10 cellular contexts compared by ENCODE assay signal in the genomic region with DNA sequence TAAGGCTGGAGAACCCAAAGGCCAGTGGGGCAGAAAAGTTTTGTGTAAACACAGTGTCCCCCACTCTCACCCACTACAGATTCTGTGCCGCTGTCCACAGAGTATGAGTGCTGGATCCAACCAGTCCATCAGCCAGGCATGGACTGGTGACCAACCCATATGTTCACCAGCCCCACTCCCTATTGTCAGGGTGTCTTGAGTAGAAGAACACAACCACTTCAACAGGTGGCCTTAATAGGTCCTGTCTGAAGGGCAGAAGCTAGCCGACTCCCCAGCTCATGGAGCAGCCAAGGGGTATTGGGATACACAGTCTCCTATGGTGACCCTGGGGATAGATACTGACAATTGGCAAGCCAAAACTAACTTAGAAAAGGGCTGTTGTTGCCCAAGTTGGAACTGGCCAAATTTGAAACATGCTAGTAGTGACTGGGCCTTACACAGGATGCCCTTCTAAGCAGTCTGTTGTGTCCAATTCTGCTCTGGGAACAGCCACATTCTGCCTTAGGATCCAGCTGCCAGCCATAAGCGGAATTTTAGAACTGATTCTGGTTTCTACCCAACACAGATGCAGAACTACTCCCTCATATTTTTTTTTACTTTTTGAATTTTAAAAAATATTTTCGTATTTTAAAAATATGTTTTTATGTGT. TPM values are rescaled to one million over a fixed set of nuclear protein-coding genes. Genes with fewer than 3 reads are reported as not detected.
A peak's percentile ranks its signal among the peaks of the same experiment; 100 is the strongest.
DNase-seq lines count a peak whose midpoint lies in the region; ATAC-seq and TF ChIP-seq lines count a peak whose summit lies in the region.
"Had no signal": no experiment of that assay in that cellular context is flagged by ENCODE, and none has a peak within 500 bp of the region (broad histone marks: within the 10 kb centered on the region; RNA-seq: fewer than 3 reads in every experiment).

No MANE protein-coding gene starts in this region.

- H4K20me1 ChIP-seq in HCT116 (ENCODE audit: insufficient read depth): no peaks in the 10 kb centered on the region

- 86 to 97% methylated on average over 4 of the region's 4 CpGs for WGBS in body of pancreas, 2 donors

- no peak for TF ChIP-seq POLR2A in HCT116 (IDR thresholded peaks at IDR 0.05; ENCODE audit: borderline replicate concordance, extremely low read depth, insufficient read depth, insufficient read length)
- TF ChIP-seq POLR2A in body of pancreas (IDR thresholded peaks at IDR 0.05): no peak

- RAD21 ChIA-PET in HCT116 (lab: Charles Lee; ENCODE audit: low non-redundant PET in 1 of 2, low total read pairs in 2 of 2, uncharacterized antibody in 2 of 2, unreplicated experiment in 2 of 2): no interaction called here

- H3K4me1 ChIP-seq in A673 (ENCODE audit: insufficient read depth, low read length, poor library complexity, severe bottlenecking) (peaks cover 21% of the 10 kb centered on the region), HCT116 (ENCODE audit: control insufficient read depth in 1 of 2, insufficient read depth in 2 of 2, low read length in 2 of 2) (peaks cover 24 to 31% of the 10 kb centered on the region in 2 experiments), body of pancreas (peaks cover 18% of the 10 kb centered on the region)

- TF ChIP-seq CTCF in A673 (conservative IDR thresholded peaks at IDR 0.05; ENCODE audit: low read depth, low read length) (no peak), HCT116 (IDR thresholded peaks at IDR 0.05 in 2 of 3, conservative IDR thresholded peaks at IDR 0.05 in 1 of 3; ENCODE audit: borderline replicate concordance in 1 of 3, insufficient read depth in 1 of 3, low read depth in 2 of 3, low read length in 2 of 3) (no peak), body of pancreas (IDR thresholded peaks at IDR 0.05) (no peak)

- DNase-seq in A673 (ENCODE audit: low spot score): peak; percentile 33
- no peak for DNase-seq in HCT116 (ENCODE audit: low read depth, low spot score)
- DNase-seq in body of pancreas: no peak
- DNase-seq in myocyte (ENCODE audit: low read depth): peak; percentile 59
- no peak for DNase-seq in stimulated activated CD8-positive, alpha-beta memory T cell treated with anti-CD3 and anti-CD28 coated beads, Interleukin-4, amount 100 ng/mL, for 48 hours
- DNase-seq in NCI-H187 treated with DMSO at 0.1 percent for 48 hours (lab: John Stamatoyannopoulos, UW): no peak
- DNase-seq in activated CD4-positive, alpha-beta T cell treated with anti-CD3 and anti-CD28 coated beads, Interleukin-2, amount 50 U/mL, for 4 hours: no peak
- DNase-seq: KG1 had no signal

- H3K4me3 ChIP-seq in A673 (ENCODE audit: low read depth, low read length, poor library complexity, severe bottlenecking) (no peak overlapping the region), HCT116 (replicated peaks in 1 of 2; ENCODE audit: low read depth in 1 of 2, low read length in 2 of 2) (no peak overlapping the region), body of pancreas (no peak overlapping the region)

- CTCF ChIA-PET in A673 (lab: Charles Lee): interaction anchor here (1.0 kb wide), 1 partner anchor 32 kb away, joined by 4 read pairs; no protein-coding TSS in a partner anchor
- CTCF ChIA-PET in HCT116 (lab: Charles Lee): interaction anchor here (0.9 kb wide), 1 partner anchor 35 kb away, joined by 3 read pairs; no protein-coding TSS in a partner anchor

- no peak overlapping the region for H2AFZ ChIP-seq in HCT116 (ENCODE audit: low read depth, low read length, poor library complexity, severe bottlenecking)

- peak; percentile 36 for ATAC-seq in HCT116
- ATAC-seq in body of pancreas: no peak
- ATAC-seq in GM18868 (IDR thresholded peaks at IDR 0.05; ENCODE audit: unreplicated experiment): no peak

- H3K27ac ChIP-seq in A673 (ENCODE audit: low read depth, low read length, poor library complexity, severe bottlenecking): no peak overlapping the region
- H3K27ac ChIP-seq in HCT116 (ENCODE audit: low read depth, low read length): peak overlapping the region; percentile 38
- H3K27ac ChIP-seq in body of pancreas: peak overlapping the region in 3 of 4 donors; percentile 6 to 34 (median 33)

- peak overlapping the region; percentile 7; the same call in 1 of the 2 replicates for H3K4me2 ChIP-seq in HCT116 (ENCODE audit: low read length)

- no peaks in the 10 kb centered on the region for H3K9me2 ChIP-seq in HCT116 (ENCODE audit: insufficient read depth)

- BruUV-seq in A673 (replicated peaks; lab: Mats Ljungman, UMichigan): no TSS peak
- no TSS peak for BruUV-seq in HCT116 (replicated peaks; lab: Mats Ljungman, UMichigan)

- POLR2A ChIA-PET in A673 (lab: Charles Lee; ENCODE audit: low non-redundant PET) (interaction anchor here (0.6 kb wide), 1 partner anchor 21 kb away, joined by 3 read pairs; no protein-coding TSS in a partner anchor), HCT116 (lab: Charles Lee) (interaction anchor here (0.8 kb wide), 1 partner anchor 19 kb away, joined by 8 read pairs; a partner anchor contains a TSS)

- H3K36me3 ChIP-seq in A673 (ENCODE audit: insufficient read depth, low read length, poor library complexity, severe bottlenecking) (no peaks in the 10 kb centered on the region), HCT116 (ENCODE audit: control insufficient read depth in 1 of 2, insufficient read depth in 2 of 2, low read length in 2 of 2) (no peaks in the 10 kb centered on the region), body of pancreas (replicated peaks in 1 of 2; ENCODE audit: insufficient read depth in 1 of 2, low read depth in 2 of 2) (no peaks in the 10 kb centered on the region)

- intact Hi-C loops in A673 (cut with micrococcal nuclease; ENCODE audit: unreplicated experiment): no loop called here
- intact Hi-C loops in HCT116 (cut with micrococcal nuclease): no loop called here
- intact Hi-C loops in body of pancreas (cut with DNase I): no loop called here

- TF ChIP-seq RAD21 in HCT116 (IDR thresholded peaks at IDR 0.05; ENCODE audit: low read depth): no peak

- no peaks in the 10 kb centered on the region for H3K79me2 ChIP-seq in HCT116 (ENCODE audit: insufficient read depth, low read length)

- H3K27me3 ChIP-seq in A673 (replicated peaks; ENCODE audit: insufficient read depth, low read depth, low read length, poor library complexity) (no peaks in the 10 kb centered on the region), HCT116 (ENCODE audit: insufficient read depth, low read length) (no peaks in the 10 kb centered on the region), body of pancreas (no peaks in the 10 kb centered on the region)

- H3K9ac ChIP-seq in HCT116 (ENCODE audit: low read length): no peak overlapping the region

- H3K9me3 ChIP-seq in A673 (ENCODE audit: low read depth, low read length, poor library complexity, severe bottlenecking) (no peaks in the 10 kb centered on the region), HCT116 (ENCODE audit: control insufficient read depth in 1 of 2, insufficient read depth in 1 of 2, low read depth in 1 of 2, low read length in 2 of 2) (no peaks in the 10 kb centered on the region), body of pancreas (no peaks in the 10 kb centered on the region)

TF ChIP-seq in HCT116, 20 proteins besides CTCF, POLR2A, EP300 and RAD21:
- TF ChIP-seq, protein P1, sequence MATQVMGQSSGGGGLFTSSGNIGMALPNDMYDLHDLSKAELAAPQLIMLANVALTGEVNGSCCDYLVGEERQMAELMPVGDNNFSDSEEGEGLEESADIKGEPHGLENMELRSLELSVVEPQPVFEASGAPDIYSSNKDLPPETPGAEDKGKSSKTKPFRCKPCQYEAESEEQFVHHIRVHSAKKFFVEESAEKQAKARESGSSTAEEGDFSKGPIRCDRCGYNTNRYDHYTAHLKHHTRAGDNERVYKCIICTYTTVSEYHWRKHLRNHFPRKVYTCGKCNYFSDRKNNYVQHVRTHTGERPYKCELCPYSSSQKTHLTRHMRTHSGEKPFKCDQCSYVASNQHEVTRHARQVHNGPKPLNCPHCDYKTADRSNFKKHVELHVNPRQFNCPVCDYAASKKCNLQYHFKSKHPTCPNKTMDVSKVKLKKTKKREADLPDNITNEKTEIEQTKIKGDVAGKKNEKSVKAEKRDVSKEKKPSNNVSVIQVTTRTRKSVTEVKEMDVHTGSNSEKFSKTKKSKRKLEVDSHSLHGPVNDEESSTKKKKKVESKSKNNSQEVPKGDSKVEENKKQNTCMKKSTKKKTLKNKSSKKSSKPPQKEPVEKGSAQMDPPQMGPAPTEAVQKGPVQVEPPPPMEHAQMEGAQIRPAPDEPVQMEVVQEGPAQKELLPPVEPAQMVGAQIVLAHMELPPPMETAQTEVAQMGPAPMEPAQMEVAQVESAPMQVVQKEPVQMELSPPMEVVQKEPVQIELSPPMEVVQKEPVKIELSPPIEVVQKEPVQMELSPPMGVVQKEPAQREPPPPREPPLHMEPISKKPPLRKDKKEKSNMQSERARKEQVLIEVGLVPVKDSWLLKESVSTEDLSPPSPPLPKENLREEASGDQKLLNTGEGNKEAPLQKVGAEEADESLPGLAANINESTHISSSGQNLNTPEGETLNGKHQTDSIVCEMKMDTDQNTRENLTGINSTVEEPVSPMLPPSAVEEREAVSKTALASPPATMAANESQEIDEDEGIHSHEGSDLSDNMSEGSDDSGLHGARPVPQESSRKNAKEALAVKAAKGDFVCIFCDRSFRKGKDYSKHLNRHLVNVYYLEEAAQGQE (IDR thresholded peaks at IDR 0.05; ENCODE audit: low read depth): peak; percentile 60
- TF ChIP-seq POLR2AphosphoS5 (IDR thresholded peaks at IDR 0.05; ENCODE audit: low read depth, low read length) (no peak), CBX3 (IDR thresholded peaks at IDR 0.05; ENCODE audit: low read depth) (no peak), EZH2phosphoT487 (IDR thresholded peaks at IDR 0.05; ENCODE audit: borderline replicate concordance) (no peak)

RNA-seq across cellular contexts. Expression of a gene that starts 19.8 kb away (rescaled TPM):
- total RNA-seq in A673 (2021) (16.1 and 18.2 TPM in 2 replicates), HCT116 (2021; ENCODE audit: unreplicated experiment) (4.9 TPM), body of pancreas (1 to 10 TPM in 1 of 2 donors, under 1 TPM in 1; 0.66 to 5.2 TPM), myocyte (17.9 and 20.3 TPM in 2 replicates)
- polyA plus RNA-seq in HCT116 (2012): 1.1 and 1.3 TPM in 2 replicates
- polyA plus RNA-seq in myocyte (2012): 6.7 TPM

RNA-seq across cellular contexts. Expression of a gene that starts 49.4 kb away (rescaled TPM):
- total RNA-seq in A673 (2021): 106 and 107 TPM in 2 replicates
- total RNA-seq in HCT116 (2021; ENCODE audit: unreplicated experiment): not detected
- polyA plus RNA-seq in HCT116 (2012): not detected in 2 replicates
- 10 to 100 TPM in 1 of 2 donors, 1 to 10 TPM in 1; 7.6 to 10.9 TPM for total RNA-seq in body of pancreas
- 0.52 and 0.70 TPM in 2 replicates for total RNA-seq in myocyte
- 0.19 TPM for polyA plus RNA-seq in myocyte (2012)
- total RNA-seq: SK-MEL-5 had no signal

Comparison
In these comparisons a context has a peak if more than half of its experiments do, and no peak if none do; other contexts are left out.
1. DNase-seq: peak in A673 (single experiment) and myocyte (single experiment); none in HCT116 (single experiment), body of pancreas (0 of 4), stimulated activated CD8-positive, alpha-beta memory T cell treated with anti-CD3 and anti-CD28 coated beads, Interleukin-4, amount 100 ng/mL, for 48 hours (single experiment), NCI-H187 treated with DMSO at 0.1 percent for 48 hours (single experiment) and activated CD4-positive, alpha-beta T cell treated with anti-CD3 and anti-CD28 coated beads, Interleukin-2, amount 50 U/mL, for 4 hours (0 of 2).